In genomic region chr11:74010306-74010981, GRCh38 we compare ENCODE assay signal across 13 cellular contexts. TPM values are rescaled to one million over a fixed set of nuclear protein-coding genes. Genes with fewer than 3 reads are reported as not detected.
DNase-seq lines count a peak whose midpoint lies in the region; ATAC-seq, FAIRE-seq and TF ChIP-seq lines count a peak whose summit lies in the region.
"Had no signal": no experiment of that assay in that cellular context is flagged by ENCODE, and none has a peak within 500 bp of the region (broad histone marks: within the 10 kb centered on the region; RNA-seq: fewer than 3 reads in every experiment).

No MANE protein-coding gene starts in this region.

- H3K79me2 ChIP-seq in K562 (ENCODE audit: control insufficient read depth, insufficient read depth, low read length): no peaks in the 10 kb centered on the region
- H3K79me2 ChIP-seq: parathyroid adenoma had no signal

- H3K9me3 ChIP-seq in RWPE2 (ENCODE audit: severe bottlenecking) (no peaks in the 10 kb centered on the region), K562 (replicated peaks; ENCODE audit: control insufficient read depth, insufficient read depth, low read depth, low read length) (no peaks in the 10 kb centered on the region), sigmoid colon (no peaks in the 10 kb centered on the region)
- H3K9me3 ChIP-seq: SJSA1 had no signal

- no peaks in the 10 kb centered on the region for H3K27me3 ChIP-seq in RWPE2 (ENCODE audit: insufficient read depth, poor library complexity, severe bottlenecking)
- no peaks in the 10 kb centered on the region for H3K27me3 ChIP-seq in K562 (ENCODE audit: control insufficient read depth in 2 of 2, insufficient read depth in 2 of 2, low read length in 2 of 2)
- H3K27me3 ChIP-seq in sigmoid colon: no peaks in the 10 kb centered on the region
- H3K27me3 ChIP-seq: SJSA1 had no signal

- peaks cover 92% of the 10 kb centered on the region for H3K4me1 Mint-ChIP-seq in activated T-cell treated with anti-CD3 and anti-CD28 coated beads, Interleukin-2, amount 50 U/mL, for 72 hours (ENCODE audit: low read depth)

- H3K9me3 Mint-ChIP-seq in activated T-cell treated with anti-CD3 and anti-CD28 coated beads, Interleukin-2, amount 50 U/mL, for 72 hours: no peaks in the 10 kb centered on the region

- H3K27ac ChIP-seq in RWPE2 (ENCODE audit: poor library complexity, severe bottlenecking) (no peak overlapping the region), K562 (ENCODE audit: extremely low read depth, low read depth, low read length) (peak overlapping the region; percentile 83), sigmoid colon (no peak overlapping the region)
- H3K27ac ChIP-seq: parathyroid adenoma, SJSA1 had no signal

- in situ Hi-C loops in K562 (cut with MboI): no loop called here

- peak overlapping the region; percentile 75 for H2AFZ ChIP-seq in K562 (ENCODE audit: low read depth, low read length)
- H2AFZ ChIP-seq: parathyroid adenoma had no signal

- no peaks in the 10 kb centered on the region for H4K20me1 ChIP-seq in K562 (replicated peaks; ENCODE audit: control insufficient read depth, insufficient read depth, low read length)

- no peak; the same call in 1 of the 2 replicates for TF ChIP-seq EP300 in K562 (IDR thresholded peaks at IDR 0.05; ENCODE audit: low read length)
- TF ChIP-seq EP300 in sigmoid colon (IDR thresholded peaks at IDR 0.05): no peak

- H3K4me3 ChIP-seq in RWPE2 (ENCODE audit: severe bottlenecking) (no peak overlapping the region), K562 (no peak overlapping the region), sigmoid colon (no peak overlapping the region), foreskin fibroblast (ENCODE audit: low read depth in 1 of 2, low read length in 2 of 2) (no peak overlapping the region)
- H3K4me3 ChIP-seq: SJSA1 had no signal

- 0 out of 2 replicates have a peak overlapping the region, but pooled peaks have one; percentile 26 for H3K4me2 ChIP-seq in K562 (ENCODE audit: insufficient read depth, low read length)

- peak overlapping the region; percentile 35 to 45; a peak in 3 of 4 replicates for H3K9ac ChIP-seq in K562 (ENCODE audit: insufficient read depth in 1 of 2, low read depth in 2 of 2, low read length in 2 of 2)
- H3K9ac ChIP-seq: parathyroid adenoma had no signal

- TF ChIP-seq RAD21 in K562 (CRISPR knock-in tag; conservative IDR thresholded peaks at IDR 0.05 in 1 of 2, IDR thresholded peaks at IDR 0.05 in 1 of 2): peak in 1 of 2 experiments; percentile 21; a peak in 1 of 4 replicates

- H3K4me1 ChIP-seq in RWPE2 (ENCODE audit: insufficient read depth, poor library complexity, severe bottlenecking) (no peaks in the 10 kb centered on the region), K562 (replicated peaks in 1 of 2; ENCODE audit: control insufficient read depth in 2 of 2, insufficient read depth in 2 of 2, low read length in 2 of 2) (peaks cover 52 to 67% of the 10 kb centered on the region in 2 experiments), sigmoid colon (no peaks in the 10 kb centered on the region)
- H3K4me1 ChIP-seq: parathyroid adenoma, SJSA1 had no signal

- DNase-seq in activated T-cell treated with anti-CD3 and anti-CD28 coated beads, Interleukin-2, amount 50 U/mL, for 72 hours: no peak
- DNase-seq in activated T-cell treated with anti-CD3 and anti-CD28 coated beads, Interleukin-2, amount 50 U/mL, for 1 hour: no peak
- no peak for DNase-seq in RWPE2 (ENCODE audit: low spot score)
- peak; percentile 34 to 77 (median 55) for DNase-seq in K562 (ENCODE audit: extremely low read depth in 1 of 4, low spot score in 3 of 4)
- peak; percentile 50 for DNase-seq in sigmoid colon
- no peak for DNase-seq in GM10248 (ENCODE audit: extremely low spot score)
- DNase-seq in foreskin fibroblast: no peak
- DNase-seq in NCI-H2029 treated with DMSO at 0.1 percent for 48 hours (lab: John Stamatoyannopoulos, UW): no peak
- DNase-seq: GDM1; NCI-H524 treated with DMSO at 0.1 percent for 48 hours; stimulated activated naive CD4-positive, alpha-beta T cell had no signal

- peak; percentile 83 for FAIRE-seq in K562 (lab: Jason Lieb, UNC)

- no peaks in the 10 kb centered on the region for H3K27me3 Mint-ChIP-seq in activated T-cell treated with anti-CD3 and anti-CD28 coated beads, Interleukin-2, amount 50 U/mL, for 72 hours (ENCODE audit: low read depth)

- H3K36me3 ChIP-seq in RWPE2 (ENCODE audit: low read depth) (no peaks in the 10 kb centered on the region), K562 (ENCODE audit: control insufficient read depth, insufficient read depth, low read length) (no peaks in the 10 kb centered on the region), sigmoid colon (peaks cover 0 to 13% (median 4%) of the 10 kb centered on the region in 4 donors)
- H3K36me3 ChIP-seq: SJSA1 had no signal

- ATAC-seq in activated T-cell treated with anti-CD3 and anti-CD28 coated beads, Interleukin-2, amount 50 U/mL, for 72 hours (replicated peaks in 1 of 2): no peak
- ATAC-seq in RWPE2 (ENCODE audit: low read depth): peak; percentile 19; the same call in 2 of the 3 replicates
- peak; percentile 64 for ATAC-seq in K562

- TF ChIP-seq CTCF in RWPE2 (IDR thresholded peaks at IDR 0.05; ENCODE audit: poor library complexity, severe bottlenecking): no peak
- peak; percentile 2 to 13 (median 11); a peak in 1 of 6 replicates for TF ChIP-seq CTCF in K562 (IDR thresholded peaks at IDR 0.05 in 2 of 3, conservative IDR thresholded peaks at IDR 0.05 in 1 of 3; ENCODE audit: insufficient read depth in 2 of 3, low read depth in 1 of 3, low read length in 3 of 3)
- TF ChIP-seq CTCF in sigmoid colon (IDR thresholded peaks at IDR 0.05): no peak
- TF ChIP-seq CTCF in GM10248 (IDR thresholded peaks at IDR 0.05; ENCODE audit: control extremely low read depth, extremely low read depth, low read depth, missing control alignments): no peak
- TF ChIP-seq CTCF in foreskin fibroblast (IDR thresholded peaks at IDR 0.05; ENCODE audit: low read depth, low read length): no peak

- H3K27ac Mint-ChIP-seq in activated T-cell treated with anti-CD3 and anti-CD28 coated beads, Interleukin-2, amount 50 U/mL, for 72 hours: peak overlapping the region; percentile 86

- H3K36me3 Mint-ChIP-seq in activated T-cell treated with anti-CD3 and anti-CD28 coated beads, Interleukin-2, amount 50 U/mL, for 72 hours (ENCODE audit: insufficient read depth in 2 of 2): no peaks in the 10 kb centered on the region

- no TSS peak for BruUV-seq in K562 (replicated peaks; lab: Mats Ljungman, UMichigan)

- WGBS in K562 (ENCODE audit: insufficient coverage, low coverage, missing lambda C conversion rate): 23% methylated on average over 3 of the region's 3 CpGs
- WGBS in sigmoid colon, 2 donors: 83% methylated on average over 3 of the region's 3 CpGs

- peak overlapping the region; percentile 71 to 82 for H3K4me3 Mint-ChIP-seq in activated T-cell treated with anti-CD3 and anti-CD28 coated beads, Interleukin-2, amount 50 U/mL, for 72 hours

- CTCF ChIA-PET in K562 (lab: Yijun Ruan, JAX; ENCODE audit: low intra/inter-chr PET ratio) (no interaction called here), GM10248 (lab: Yijun Ruan, JAX) (interaction anchor here (0.6 to 1.5 kb wide), 5 partner anchors 8 to 19 kb away, joined by 3 to 7 read pairs (median 3); no protein-coding TSS in a partner anchor)

- TF ChIP-seq POLR2A in K562 (conservative IDR thresholded peaks at IDR 0.05) (no peak), sigmoid colon (IDR thresholded peaks at IDR 0.05) (no peak)

- intact Hi-C loops in K562 (cut with micrococcal nuclease) (loop anchor here (5.0 kb wide), 1 partner anchor 77 kb away; no protein-coding TSS in a partner anchor), sigmoid colon (cut with DNase I) (no loop called here)

- H3K9me1 ChIP-seq in K562 (ENCODE audit: control insufficient read depth, insufficient read depth, low read length): peaks cover 5% of the 10 kb centered on the region

- POLR2A ChIA-PET in K562 (lab: Yijun Ruan, JAX): interaction anchor here (0.5 to 1.0 kb wide), 2 partner anchors 9 to 10 kb away, joined by 3 to 4 read pairs; no protein-coding TSS in a partner anchor
- POLR2A ChIA-PET in GM10248 (lab: Yijun Ruan, JAX): interaction anchor here (0.9 kb wide), 1 partner anchor 161 kb away, joined by 3 read pairs; the partner anchor contains the start of genes C2CD3 and PPME1

RNA-seq across cellular contexts. Expression of gene UCP3, which starts 1.6 kb away (rescaled TPM):
- 1 to 10 TPM; 3.7 to 5.4 TPM for total RNA-seq in activated T-cell treated with anti-CD3 and anti-CD28 coated beads, Interleukin-2, amount 50 U/mL, for 72 hours
- total RNA-seq in K562 (2011; cell fraction: chromatin; rRNA removed; ENCODE audit: low replicate concordance): 2.3 and 3.3 TPM in 2 replicates
- 2.2 and 3.5 TPM in 2 replicates for total RNA-seq in K562 (2011; cell fraction: nucleolus; rRNA removed)
- total RNA-seq in K562 (2011; cell fraction: nucleoplasm; rRNA removed): 0.84 and 3.1 TPM in 2 replicates
- 0.05 and 0.94 TPM in 2 replicates for total RNA-seq in K562 (2014; rRNA removed)
- total RNA-seq in K562 (2014; rRNA removed; fragmentation: Illumina TruSeq; extraction: Trizol): 0.25 and 0.29 TPM in 2 replicates
- 0.41 and 0.65 TPM in 2 replicates for total RNA-seq in K562 (2015; rRNA removed; fragmentation: Illumina TruSeq; extraction: Trizol)
- 0.18 and 0.53 TPM in 2 replicates for total RNA-seq in K562 (2021)
- 0.15 and 0.26 TPM in 2 replicates for polyA plus RNA-seq in K562 (2011; rRNA removed)
- 0.24 and 0.27 TPM in 2 replicates for polyA plus RNA-seq in K562 (2011; cell fraction: cytosol; rRNA removed)
- 1.9 and 2.1 TPM in 2 replicates for polyA plus RNA-seq in K562 (2011; cell fraction: nucleus; rRNA removed)
- 0.46 and 0.66 TPM in 2 replicates for polyA plus RNA-seq in K562 (2012)
- polyA plus RNA-seq in K562 (2014; fragmentation: Illumina TruSeq; extraction: Trizol): 0.43 and 0.53 TPM in 2 replicates
- not detected for polyA plus RNA-seq in K562 (2014; fragmentation: Nextera tagmentation; extraction: Ambion mirVana)
- 0.04 and 0.21 TPM in 2 replicates for polyA plus RNA-seq in K562 (2014; rRNA removed)
- 0.36 and 0.39 TPM in 2 replicates for polyA minus RNA-seq in K562 (2011; rRNA and poly(A)+ RNA removed)
- not detected in 2 replicates for polyA minus RNA-seq in K562 (2011; cell fraction: cytosol; rRNA and poly(A)+ RNA removed)
- polyA minus RNA-seq in K562 (2011; cell fraction: nucleus; rRNA and poly(A)+ RNA removed): 0.81 and 1.00 TPM in 2 replicates
- total RNA-seq in sigmoid colon: 1 to 10 TPM in 2 of 4 donors, under 1 TPM in 2; 0.41 to 2.8 (median 1.0) TPM
- 1 to 10 TPM in 1 of 3 donors, under 1 TPM in 1, not detected in 1; 0.23 to 1.9 TPM for polyA plus RNA-seq in sigmoid colon

RNA-seq across cellular contexts. Expression of gene UCP2, which starts 27.8 kb away (rescaled TPM):
- total RNA-seq in activated T-cell treated with anti-CD3 and anti-CD28 coated beads, Interleukin-2, amount 50 U/mL, for 72 hours: 100 to 1,000 TPM; 152 to 198 TPM
- total RNA-seq in K562 (2011; cell fraction: chromatin; rRNA removed; ENCODE audit: low replicate concordance): 125 and 263 TPM in 2 replicates
- total RNA-seq in K562 (2011; cell fraction: nucleolus; rRNA removed): 180 and 194 TPM in 2 replicates
- 161 and 172 TPM in 2 replicates for total RNA-seq in K562 (2011; cell fraction: nucleoplasm; rRNA removed)
- 21.5 and 29.2 TPM in 2 replicates for total RNA-seq in K562 (2014; rRNA removed)
- total RNA-seq in K562 (2014; rRNA removed; fragmentation: Illumina TruSeq; extraction: Trizol): 19.6 and 24.1 TPM in 2 replicates
- total RNA-seq in K562 (2015; rRNA removed; fragmentation: Illumina TruSeq; extraction: Trizol): 19.2 and 25.9 TPM in 2 replicates
- total RNA-seq in K562 (2021): 141 and 152 TPM in 2 replicates
- 45.6 and 59.3 TPM in 2 replicates for polyA plus RNA-seq in K562 (2011; rRNA removed)
- 113 and 142 TPM in 2 replicates for polyA plus RNA-seq in K562 (2011; cell fraction: cytosol; rRNA removed)
- polyA plus RNA-seq in K562 (2011; cell fraction: nucleus; rRNA removed): 52.2 and 60.9 TPM in 2 replicates
- 99.1 and 151 TPM in 2 replicates for polyA plus RNA-seq in K562 (2012)
- 147 and 173 TPM in 2 replicates for polyA plus RNA-seq in K562 (2014; fragmentation: Illumina TruSeq; extraction: Trizol)
- 100 to 1,000 TPM in 1 of 2 experiments, 10 to 100 TPM in 1; 95.7 to 216 TPM for polyA plus RNA-seq in K562 (2014; fragmentation: Nextera tagmentation; extraction: Ambion mirVana)
- polyA plus RNA-seq in K562 (2014; rRNA removed): 84.5 and 87.9 TPM in 2 replicates
- 59.5 and 95.2 TPM in 2 replicates for polyA minus RNA-seq in K562 (2011; rRNA and poly(A)+ RNA removed)
- polyA minus RNA-seq in K562 (2011; cell fraction: cytosol; rRNA and poly(A)+ RNA removed): 107 and 109 TPM in 2 replicates
- polyA minus RNA-seq in K562 (2011; cell fraction: nucleus; rRNA and poly(A)+ RNA removed): 69.9 and 106 TPM in 2 replicates
- total RNA-seq in sigmoid colon: 10 to 100 TPM; 23.8 to 38.8 (median 27.9) TPM
- 100 to 1,000 TPM in 1 of 3 donors, 10 to 100 TPM in 2; 37.2 to 117 (median 52.5) TPM for polyA plus RNA-seq in sigmoid colon

RNA-seq across cellular contexts. Expression of gene DNAJB13, which starts 59.6 kb away (rescaled TPM):
- 1 to 10 TPM in 1 of 2 donors, under 1 TPM in 1; 0.53 to 1.1 TPM for total RNA-seq in activated T-cell treated with anti-CD3 and anti-CD28 coated beads, Interleukin-2, amount 50 U/mL, for 72 hours
- 0.69 TPM in 1 of 2 replicates, not detected in the other for total RNA-seq in K562 (2011; cell fraction: chromatin; rRNA removed; ENCODE audit: low replicate concordance)
- total RNA-seq in K562 (2011; cell fraction: nucleolus; rRNA removed): not detected in 2 replicates
- 0.31 and 0.81 TPM in 2 replicates for total RNA-seq in K562 (2011; cell fraction: nucleoplasm; rRNA removed)
- total RNA-seq in K562 (2014; rRNA removed) (not detected in 2 replicates), K562 (2014; rRNA removed; fragmentation: Illumina TruSeq; extraction: Trizol) (not detected in 2 replicates), K562 (2015; rRNA removed; fragmentation: Illumina TruSeq; extraction: Trizol) (not detected in 2 replicates), K562 (2021) (not detected in 2 replicates), sigmoid colon (under 1 TPM in 1 of 4 donors, not detected in 3; 0.27 TPM)
- polyA plus RNA-seq in K562 (2011; rRNA removed) (0.14 and 0.46 TPM in 2 replicates), K562 (2014; fragmentation: Illumina TruSeq; extraction: Trizol) (not detected in 2 replicates), K562 (2014; fragmentation: Nextera tagmentation; extraction: Ambion mirVana) (not detected), K562 (2014; rRNA removed) (0.04 TPM in 1 of 2 replicates, not detected in the other), sigmoid colon (not detected)
- polyA plus RNA-seq in K562 (2011; cell fraction: cytosol; rRNA removed): 0.13 TPM in 1 of 2 replicates, not detected in the other
- polyA plus RNA-seq in K562 (2011; cell fraction: nucleus; rRNA removed): 0.73 and 1.4 TPM in 2 replicates
- 0.08 and 0.10 TPM in 2 replicates for polyA plus RNA-seq in K562 (2012)
- polyA minus RNA-seq in K562 (2011; rRNA and poly(A)+ RNA removed): 0.15 TPM in 1 of 2 replicates, not detected in the other
- polyA minus RNA-seq in K562 (2011; cell fraction: cytosol; rRNA and poly(A)+ RNA removed): not detected in 2 replicates
- polyA minus RNA-seq in K562 (2011; cell fraction: nucleus; rRNA and poly(A)+ RNA removed): 0.13 and 0.44 TPM in 2 replicates
- total RNA-seq: SJSA1 had no signal

Comparison
In these comparisons a context has a peak if more than half of its experiments do, and no peak if none do; other contexts are left out.
1. ATAC-seq: peak in RWPE2 (single experiment) and K562 (single experiment); none in activated T-cell treated with anti-CD3 and anti-CD28 coated beads, Interleukin-2, amount 50 U/mL, for 72 hours (0 of 2).
2. DNase-seq: peak in K562 (4 of 4) and sigmoid colon (single experiment); none in activated T-cell treated with anti-CD3 and anti-CD28 coated beads, Interleukin-2, amount 50 U/mL, for 72 hours (0 of 2), activated T-cell treated with anti-CD3 and anti-CD28 coated beads, Interleukin-2, amount 50 U/mL, for 1 hour (single experiment), RWPE2 (single experiment), GM10248 (single experiment), foreskin fibroblast (0 of 2) and NCI-H2029 treated with DMSO at 0.1 percent for 48 hours (single experiment).
3. CTCF ChIP-seq: peak in K562 (3 of 3); none in RWPE2 (single experiment), sigmoid colon (0 of 4), GM10248 (single experiment) and foreskin fibroblast (single experiment).